ENCODE assay signal across 28 cellular contexts in genomic region chr3:98984024-98984423, GRCh38.
DNase-seq lines count a peak whose midpoint lies in the region; ATAC-seq, FAIRE-seq and TF ChIP-seq lines count a peak whose summit lies in the region.
"Had no signal": no experiment of that assay in that cellular context is flagged by ENCODE, and none has a peak within 500 bp of the region (broad histone marks: within the 10 kb centered on the region; RNA-seq: fewer than 3 reads in every experiment).

No MANE protein-coding gene starts in this region.

- no peak for TF ChIP-seq EP300 in A549 (IDR thresholded peaks at IDR 0.05)

- POLR2A ChIA-PET in A549 (lab: Yijun Ruan, JAX), result interaction anchor here (0.8 to 6.7 kb wide), 2 partner anchors 17 to 84 kb away, joined by 4 to 146 read pairs; partner anchors contain the start of gene DCBLD2

- no peak for ATAC-seq in A549
- no peak for ATAC-seq in GM21529 (IDR thresholded peaks at IDR 0.05; ENCODE audit: unreplicated experiment)
- ATAC-seq: CD8-positive, alpha-beta T cell; GM12878; HepG2; K562; Panc1 had no signal

- H3K4me1 ChIP-seq in A549, result peaks cover 68% of the 10 kb centered on the region

- no peaks in the 10 kb centered on the region for H3K9me3 ChIP-seq in A549
- H3K9me3 ChIP-seq: Caco-2 had no signal

- no peak for DNase-seq in A549 (ENCODE audit: low read depth in 1 of 2, low spot score in 1 of 2)
- no peak for DNase-seq in GM12892 (ENCODE audit: insufficient read length)
- DNase-seq in RCC 7860 (ENCODE audit: low spot score), result no peak
- DNase-seq in glomerular visceral epithelial cell (ENCODE audit: extremely low spot score), result peak; percentile 33
- no peak for DNase-seq in NOMO-1 treated with dmso at 0.1 percent for 144 hours (lab: John Stamatoyannopoulos, UW; ENCODE audit: unreplicated experiment)
- no peak for DNase-seq in NCI-H2107 treated with DMSO at 0.1 percent for 48 hours (lab: John Stamatoyannopoulos, UW; ENCODE audit: unreplicated experiment)
- no peak for DNase-seq in activated CD4-positive, alpha-beta T cell treated with anti-CD3 and anti-CD28 coated beads for 1 hour
- DNase-seq: Caco-2; CD8-positive, alpha-beta T cell; DMS 273 treated with DMSO at 0.1 percent for 48 hours; DMS79; EL; GDM1; GOT3; Kasumi-1; NCI-H1105 treated with DMSO at 0.1 percent for 48 hours; NCI-H2029; NCI-H446 treated with DMSO at 0.1 percent for 48 hours; NCI-H526; NCI-H82; T-helper 1 cell had no signal

- CTCF ChIA-PET in A549 (lab: Yijun Ruan, JAX), result interaction anchor here (1.2 to 4.1 kb wide), 3 partner anchors 10 to 105 kb away, joined by 3 to 25 read pairs (median 4); no protein-coding TSS in a partner anchor

- no peak for TF ChIP-seq POLR2A in A549 (IDR thresholded peaks at IDR 0.05; ENCODE audit: low read length)
- TF ChIP-seq POLR2A in GM12892 (IDR thresholded peaks at IDR 0.05; ENCODE audit: low read depth, low read length), result no peak

- FAIRE-seq in A549 (lab: Jason Lieb, UNC) (peak; percentile 51), GM12892 (lab: Jason Lieb, UNC) (peak; percentile 38), RCC 7860 (lab: Jason Lieb, UNC) (peak; percentile 73)
- FAIRE-seq: A204.1, GM12878, HepG2, K562 had no signal

- H3K4me3 ChIP-seq in A549, result peak overlapping the region; percentile 44
- H3K4me3 ChIP-seq: GM12878, K562 had no signal

- WGBS in A549 (ENCODE audit: missing lambda C conversion rate), result 47% methylated on average over 1 of the region's 1 CpG

- peak overlapping the region; percentile 92 for H3K4me2 ChIP-seq in A549

- no peak for TF ChIP-seq RAD21 in A549 (conservative IDR thresholded peaks at IDR 0.05 in 1 of 2, IDR thresholded peaks at IDR 0.05 in 1 of 2)

- no peak for TF ChIP-seq CTCF in A549 (IDR thresholded peaks at IDR 0.05)

- peak overlapping the region; percentile 86 to 88 for H3K27ac ChIP-seq in A549
- H3K27ac ChIP-seq: C4-2B had no signal

TF ChIP-seq in A549, 52 proteins besides CTCF, POLR2A, EP300 and RAD21:
- TF ChIP-seq RCOR1 (IDR thresholded peaks at IDR 0.05; ENCODE audit: low read depth, low read length) (no peak), KDM5A (IDR thresholded peaks at IDR 0.05) (no peak), FOSB (CRISPR knock-in tag; IDR thresholded peaks at IDR 0.05) (no peak), EHF (CRISPR knock-in tag; IDR thresholded peaks at IDR 0.05) (no peak)
